ENCODE assay signal across 8 cellular contexts in the genomic region with DNA sequence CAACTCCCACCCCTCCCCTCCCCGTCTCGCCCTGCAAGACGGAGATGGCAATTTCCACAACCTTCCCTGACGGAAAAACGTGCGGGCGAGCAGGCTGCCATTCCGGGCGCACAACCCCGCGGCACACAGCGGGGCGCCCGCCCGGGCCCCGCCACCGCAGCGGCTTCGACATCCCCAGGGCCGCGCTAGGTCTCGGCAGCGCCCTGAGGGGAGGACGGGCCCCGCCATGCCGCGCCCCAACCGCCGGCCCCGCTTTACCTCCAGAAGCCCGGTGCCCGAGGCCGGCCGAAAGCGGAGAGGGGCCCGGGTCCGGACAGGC. TPM values are rescaled to one million over a fixed set of nuclear protein-coding genes. Genes with fewer than 3 reads are reported as not detected.
DNase-seq lines count a peak whose midpoint lies in the region; ATAC-seq and TF ChIP-seq lines count a peak whose summit lies in the region.

No MANE protein-coding gene starts in this region.

- no peaks in the 10 kb centered on the region for H3K4me1 ChIP-seq in cardiac muscle cell (ENCODE audit: low read depth)

- no peaks in the 10 kb centered on the region for H3K9me3 ChIP-seq in cardiac muscle cell (ENCODE audit: low read depth)

- CTCF ChIA-PET in GM10248 (lab: Yijun Ruan, JAX), result interaction anchor here (1.3 to 3.2 kb wide), 2 partner anchors 11 to 31 kb away, joined by 6 to 20 read pairs; no protein-coding TSS in a partner anchor
- CTCF ChIA-PET in WTC11 (lab: Charles Lee), result interaction anchor here (0.8 to 4.0 kb wide), 10 partner anchors 9 to 196 kb away, joined by 4 to 23 read pairs (median 6); partner anchors contain the start of genes ANKS3, DNAAF8 and MGRN1

- H3K4me1 Mint-ChIP-seq in WTC11, result peaks cover 30% of the 10 kb centered on the region

- peak overlapping the region; percentile 89 for H3K4me3 ChIP-seq in cardiac muscle cell

- H3K27ac ChIP-seq in cardiac muscle cell, result peak overlapping the region; percentile 86

- no peak overlapping the region for H3K27ac Mint-ChIP-seq in WTC11

- peaks cover 14% of the 10 kb centered on the region for H3K9me3 Mint-ChIP-seq in WTC11

- H3K27me3 ChIP-seq in cardiac muscle cell, result no peaks in the 10 kb centered on the region

- peaks cover 32% of the 10 kb centered on the region for H3K27me3 Mint-ChIP-seq in WTC11 (ENCODE audit: low read depth)

- ATAC-seq in HG02678 (IDR thresholded peaks at IDR 0.05; ENCODE audit: unreplicated experiment), result peak; percentile 19
- ATAC-seq in WTC11, result peak; percentile 46

- POLR2A ChIA-PET in GM10248 (lab: Yijun Ruan, JAX) (interaction anchor here (0.6 kb wide), 1 partner anchor 200 kb away, joined by 7 read pairs; no protein-coding TSS in a partner anchor), WTC11 (lab: Charles Lee) (interaction anchor here (1.1 to 2.0 kb wide), 7 partner anchors 11 to 87 kb away, joined by 3 to 15 read pairs (median 5); partner anchors contain the start of gene MGRN1)

- TF ChIP-seq CTCF in GM10248 (IDR thresholded peaks at IDR 0.05; ENCODE audit: control extremely low read depth, extremely low read depth, low read depth, missing control alignments), result no peak
- no peak for TF ChIP-seq CTCF in WTC11 (IDR thresholded peaks at IDR 0.05)
- no peak for TF ChIP-seq CTCF in cardiac muscle cell (IDR thresholded peaks at IDR 0.05; ENCODE audit: low read depth, low read length)

- H3K36me3 ChIP-seq in cardiac muscle cell, result no peaks in the 10 kb centered on the region

- DNase-seq in GM10248 (ENCODE audit: extremely low spot score) (peak; percentile 58), WTC11 (ENCODE audit: low spot score) (no peak), cardiac muscle cell (ENCODE audit: low read depth in 1 of 2, low spot score in 1 of 2) (peak in 1 of 2 donors; percentile 25), retina (peak; percentile 77), COLO829 (ENCODE audit: low spot score) (no peak), amniotic stem cell (lab: John Stamatoyannopoulos, UW) (no peak), Ammon's horn (ENCODE audit: low spot score) (no peak)

- H3K36me3 Mint-ChIP-seq in WTC11, result peaks cover 34% of the 10 kb centered on the region

- peak overlapping the region; percentile 80 for H3K4me3 Mint-ChIP-seq in WTC11

TF ChIP-seq in WTC11, 78 proteins besides CTCF, POLR2A, EP300 and RAD21:
- no peak for TF ChIP-seq FOXJ3 (CRISPR knock-in tag; IDR thresholded peaks at IDR 0.05; ENCODE audit: borderline replicate concordance)
- TF ChIP-seq KAT7 (CRISPR knock-in tag; IDR thresholded peaks at IDR 0.05; ENCODE audit: borderline replicate concordance), result peak; percentile 72; the same call in 1 of the 2 replicates

RNA-seq across cellular contexts. Expression of gene CDIP1, which starts 0.5 kb away (rescaled TPM):
- total RNA-seq in WTC11 (2021) (68.9 to 79.2 TPM (median 78.9 TPM) in 3 replicates), cardiac muscle cell (46.4 and 55.8 TPM in 2 replicates)
- 87.6 and 88.4 TPM in 2 replicates for polyA plus RNA-seq in cardiac muscle cell

RNA-seq across cellular contexts. Expression of gene C16orf96, which starts 18.1 kb away (rescaled TPM):
- total RNA-seq in WTC11 (2021) (1.3 to 2.1 TPM (median 1.5 TPM) in 3 replicates), cardiac muscle cell (1.9 and 3.6 TPM in 2 replicates)
- polyA plus RNA-seq in cardiac muscle cell, result 0.24 and 0.39 TPM in 2 replicates

Comparison
In these comparisons a context has a peak if more than half of its experiments do, and no peak if none do; other contexts are left out.
1. DNase-seq: peak in GM10248 (single experiment) and retina (single experiment); none in WTC11 (single experiment), COLO829 (single experiment), amniotic stem cell (single experiment) and Ammon's horn (single experiment).